In the genomic region with DNA sequence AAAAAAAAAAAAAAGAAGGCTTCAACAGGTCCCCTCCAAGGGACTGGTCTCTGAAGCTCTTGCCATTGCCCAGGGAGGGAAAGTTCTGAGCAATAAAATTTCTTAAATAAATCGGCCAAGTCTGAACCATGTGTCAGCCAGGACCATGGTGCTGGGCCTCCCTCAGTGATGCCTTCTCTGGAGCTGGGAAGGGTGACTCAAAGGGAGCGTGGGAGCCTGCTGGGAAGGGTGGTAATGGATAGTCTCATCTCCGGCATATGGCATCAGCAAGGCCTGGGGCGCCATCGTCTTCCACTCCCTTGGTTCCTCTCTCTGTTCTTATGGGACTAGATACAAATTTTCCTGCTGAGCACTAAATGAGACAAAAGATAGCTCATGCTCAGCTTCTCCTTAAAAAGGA, we compare ENCODE assay signal across 14 cellular contexts. TPM values are rescaled to one million over a fixed set of nuclear protein-coding genes. Genes with fewer than 3 reads are reported as not detected.
DNase-seq lines count a peak whose midpoint lies in the region; ATAC-seq and TF ChIP-seq lines count a peak whose summit lies in the region.
"Had no signal": no experiment of that assay in that cellular context is flagged by ENCODE, and none has a peak within 500 bp of the region (broad histone marks: within the 10 kb centered on the region; RNA-seq: fewer than 3 reads in every experiment).

No MANE protein-coding gene starts in this region.

- H4K8ac ChIP-seq in IMR-90 (ENCODE audit: low read depth in 2 of 2, low read length in 2 of 2), result no peak overlapping the region

- H3K36me3 Mint-ChIP-seq in activated CD4-positive, alpha-beta memory T cell treated with anti-CD3 and anti-CD28 coated beads, Interleukin-2, amount 10 ng/mL, durations not matched to agents 7 days and 5 days (ENCODE audit: low read depth), result peaks cover 11% of the 10 kb centered on the region
- H3K36me3 Mint-ChIP-seq in activated CD4-positive, alpha-beta memory T cell treated with anti-CD3 and anti-CD28 coated beads for 36 hours, result peaks cover 11% of the 10 kb centered on the region
- no peaks in the 10 kb centered on the region for H3K36me3 Mint-ChIP-seq in progenitor cell of endocrine pancreas (ENCODE audit: insufficient read depth)

- no peak overlapping the region for H3K14ac ChIP-seq in IMR-90 (replicated peaks; ENCODE audit: low read depth, low read length)

- no peaks in the 10 kb centered on the region for H3K9me3 Mint-ChIP-seq in activated CD4-positive, alpha-beta memory T cell treated with anti-CD3 and anti-CD28 coated beads, Interleukin-2, amount 10 ng/mL, durations not matched to agents 7 days and 5 days
- H3K9me3 Mint-ChIP-seq in activated CD4-positive, alpha-beta memory T cell treated with anti-CD3 and anti-CD28 coated beads for 36 hours, result no peaks in the 10 kb centered on the region
- H3K9me3 Mint-ChIP-seq in progenitor cell of endocrine pancreas (ENCODE audit: low read depth), result no peaks in the 10 kb centered on the region

- no peak overlapping the region; the same call in 1 of the 2 replicates for H2AK5ac ChIP-seq in IMR-90 (ENCODE audit: low read depth, low read length)

- H3K56ac ChIP-seq in IMR-90 (ENCODE audit: extremely low read depth, insufficient read depth, low read length), result no peak overlapping the region

- H4K20me1 ChIP-seq in IMR-90 (ENCODE audit: insufficient read depth, low read length), result peaks cover 17% of the 10 kb centered on the region

- no peak for DNase-seq in activated CD4-positive, alpha-beta memory T cell treated with anti-CD3 and anti-CD28 coated beads, Interleukin-2, amount 10 ng/mL, durations not matched to agents 7 days and 5 days
- DNase-seq in activated CD4-positive, alpha-beta memory T cell treated with anti-CD3 and anti-CD28 coated beads for 36 hours, result no peak
- DNase-seq in IMR-90, result peak; percentile 55
- DNase-seq in dorsolateral prefrontal cortex, result peak in 4 of 10 donors; percentile 44 to 70 (median 55)
- no peak for DNase-seq in progenitor cell of endocrine pancreas (ENCODE audit: low spot score, unreplicated experiment)
- DNase-seq in SIG-M5 (lab: John Stamatoyannopoulos, UW), result no peak
- DNase-seq in NCI-H2107 (lab: John Stamatoyannopoulos, UW), result no peak
- DNase-seq: activated CD4-positive, CD25-positive, alpha-beta regulatory T cell treated with anti-CD3 and anti-CD28 coated beads, Interleukin-2, amount 50 U/mL, for 72 hours; KG1; kidney; NCI-H187; uterus had no signal

- H2BK5ac ChIP-seq in IMR-90 (ENCODE audit: low read depth, low read length, poor library complexity, severe bottlenecking), result no peak overlapping the region

- H3K27me3 ChIP-seq in IMR-90 (ENCODE audit: control insufficient read depth, insufficient read depth, low read length) (no peaks in the 10 kb centered on the region), dorsolateral prefrontal cortex (no peaks in the 10 kb centered on the region)
- H3K27me3 ChIP-seq: SJCRH30, uterus had no signal

- peaks cover 3% of the 10 kb centered on the region for H3K4me1 ChIP-seq in IMR-90 (ENCODE audit: control insufficient read depth, insufficient read depth, low read length)

- dilution Hi-C loops in IMR-90 (cut with HindIII; ENCODE audit: low sequenced_read_pairs, unreplicated experiment), result no loop called here

- H3K9me3 ChIP-seq in IMR-90 (ENCODE audit: control insufficient read depth, insufficient read depth, low read length), result no peaks in the 10 kb centered on the region
- H3K9me3 ChIP-seq: SJCRH30, uterus had no signal

- no peak overlapping the region for H2BK15ac ChIP-seq in IMR-90 (ENCODE audit: low read depth, low read length)

- no peak overlapping the region for H4K5ac ChIP-seq in IMR-90 (ENCODE audit: low read depth, low read length)

- CTCF ChIA-PET in activated CD4-positive, alpha-beta memory T cell treated with anti-CD3 and anti-CD28 coated beads, Interleukin-2, amount 10 ng/mL, durations not matched to agents 7 days and 5 days (lab: Charles Lee), result interaction anchor here (0.8 to 3.2 kb wide), 5 partner anchors 18 to 776 kb away, joined by 3 to 12 read pairs (median 5); a partner anchor contains a TSS
- CTCF ChIA-PET in activated CD4-positive, alpha-beta memory T cell treated with anti-CD3 and anti-CD28 coated beads for 36 hours (lab: Charles Lee), result interaction anchor here (0.6 to 1.0 kb wide), 2 partner anchors 19 to 192 kb away, joined by 3 read pairs; no protein-coding TSS in a partner anchor
- CTCF ChIA-PET in IMR-90 (lab: Yijun Ruan, JAX), result interaction anchor here (0.8 kb wide), 1 partner anchor 18 kb away, joined by 4 read pairs; a partner anchor contains a TSS

- H3K18ac ChIP-seq in IMR-90 (ENCODE audit: low read depth, low read length), result no peak overlapping the region

- no TSS peak for BruUV-seq in IMR-90 (replicated peaks; lab: Mats Ljungman, UMichigan)

- no peak overlapping the region for H2AFZ ChIP-seq in IMR-90 (replicated peaks; ENCODE audit: low read length, poor library complexity)

- H3K9ac ChIP-seq in IMR-90 (ENCODE audit: low read depth, low read length), result no peak overlapping the region

- peaks cover 15% of the 10 kb centered on the region for H3K9me1 ChIP-seq in IMR-90 (ENCODE audit: insufficient read depth, low read length)

- TF ChIP-seq RAD21 in IMR-90 (IDR thresholded peaks at IDR 0.05; ENCODE audit: low read length), result no peak

- H3K27ac Mint-ChIP-seq in activated CD4-positive, alpha-beta memory T cell treated with anti-CD3 and anti-CD28 coated beads, Interleukin-2, amount 10 ng/mL, durations not matched to agents 7 days and 5 days, result no peak overlapping the region
- no peak overlapping the region for H3K27ac Mint-ChIP-seq in activated CD4-positive, alpha-beta memory T cell treated with anti-CD3 and anti-CD28 coated beads for 36 hours
- H3K27ac Mint-ChIP-seq in progenitor cell of endocrine pancreas, result no peak overlapping the region

- no peak overlapping the region for H2BK20ac ChIP-seq in IMR-90 (ENCODE audit: low read depth, low read length)

- H3K27ac ChIP-seq in IMR-90 (ENCODE audit: insufficient read depth, low read length) (no peak overlapping the region), dorsolateral prefrontal cortex (peak overlapping the region in 42 of 59 donors; percentile 24 to 96 (median 87))
- H3K27ac ChIP-seq: SJCRH30, uterus had no signal

- no peak for TF ChIP-seq CTCF in IMR-90 (conservative IDR thresholded peaks at IDR 0.05; ENCODE audit: low read depth, low read length)
- no peak for TF ChIP-seq CTCF in dorsolateral prefrontal cortex (IDR thresholded peaks at IDR 0.05 in 54 of 56, conservative IDR thresholded peaks at IDR 0.05 in 2 of 56; ENCODE audit: low read depth in 1 of 56, partially characterized antibody in 56 of 56)
- TF ChIP-seq CTCF in progenitor cell of endocrine pancreas (IDR thresholded peaks at IDR 0.05; ENCODE audit: unreplicated experiment), result no peak

- no peak overlapping the region for H3K4me3 ChIP-seq in IMR-90 (ENCODE audit: insufficient read depth, low read depth, low read length)
- H3K4me3 ChIP-seq in dorsolateral prefrontal cortex, result peak overlapping the region in 13 of 59 donors; percentile 70 to 99 (median 93)
- H3K4me3 ChIP-seq: SJCRH30, uterus had no signal

- no peak overlapping the region for H3K23ac ChIP-seq in IMR-90 (ENCODE audit: low read depth, low read length)

- POLR2A ChIA-PET in activated CD4-positive, alpha-beta memory T cell treated with anti-CD3 and anti-CD28 coated beads, Interleukin-2, amount 10 ng/mL, durations not matched to agents 7 days and 5 days (lab: Charles Lee), result interaction anchor here (1.2 to 4.1 kb wide), 4 partner anchors 11 to 88 kb away, joined by 3 to 26 read pairs (median 4); a partner anchor contains a TSS
- POLR2A ChIA-PET in activated CD4-positive, alpha-beta memory T cell treated with anti-CD3 and anti-CD28 coated beads for 36 hours (lab: Charles Lee), result interaction anchor here (1.1 to 2.9 kb wide), 2 partner anchors 19 to 88 kb away, joined by 3 to 16 read pairs; a partner anchor contains a TSS
- POLR2A ChIA-PET in IMR-90 (lab: Charles Lee; ENCODE audit: unreplicated experiment), result no interaction called here

- WGBS in IMR-90 (ENCODE audit: extremely low coverage in 2 of 2, insufficient read length in 1 of 2), 2 experiments, result 60% methylated on average over 1 of the region's 5 CpGs; no CpG with 5 or more reads in 1 of the 2 experiments

- H3K4ac ChIP-seq in IMR-90 (ENCODE audit: low read depth, low read length), result no peak overlapping the region

- in situ Hi-C loops in IMR-90 (cut with MboI; ENCODE audit: low sequenced_read_pairs), result no loop called here

- H4K91ac ChIP-seq in IMR-90 (ENCODE audit: insufficient read depth, low read depth, low read length), result no peak overlapping the region

- H3K36me3 ChIP-seq in IMR-90 (ENCODE audit: control insufficient read depth, insufficient read depth, low read length), result peaks cover 21% of the 10 kb centered on the region
- H3K36me3 ChIP-seq: uterus had no signal

- peaks cover 34 to 65% of the 10 kb centered on the region in 2 experiments; a peak in 3 of 4 replicates for H3K79me1 ChIP-seq in IMR-90 (ENCODE audit: low read depth in 1 of 2, low read length in 2 of 2)

- peak overlapping the region; percentile 17 for H3K4me3 Mint-ChIP-seq in activated CD4-positive, alpha-beta memory T cell treated with anti-CD3 and anti-CD28 coated beads, Interleukin-2, amount 10 ng/mL, durations not matched to agents 7 days and 5 days
- no peak overlapping the region for H3K4me3 Mint-ChIP-seq in activated CD4-positive, alpha-beta memory T cell treated with anti-CD3 and anti-CD28 coated beads for 36 hours
- H3K4me3 Mint-ChIP-seq in progenitor cell of endocrine pancreas (ENCODE audit: low read depth), result peak overlapping the region; percentile 50

- no peaks in the 10 kb centered on the region for H3K27me3 Mint-ChIP-seq in activated CD4-positive, alpha-beta memory T cell treated with anti-CD3 and anti-CD28 coated beads, Interleukin-2, amount 10 ng/mL, durations not matched to agents 7 days and 5 days
- H3K27me3 Mint-ChIP-seq in activated CD4-positive, alpha-beta memory T cell treated with anti-CD3 and anti-CD28 coated beads for 36 hours, result no peaks in the 10 kb centered on the region
- no peaks in the 10 kb centered on the region for H3K27me3 Mint-ChIP-seq in progenitor cell of endocrine pancreas

- intact Hi-C loops in activated CD4-positive, alpha-beta memory T cell treated with anti-CD3 and anti-CD28 coated beads for 36 hours (cut with micrococcal nuclease), result loop anchor here (5.0 kb wide), 1 partner anchor 135 kb away; a partner anchor contains a TSS
- intact Hi-C loops in IMR-90 (cut with micrococcal nuclease) (loop anchor here (5.0 kb wide), 1 partner anchor 60 kb away; a partner anchor contains a TSS), dorsolateral prefrontal cortex (cut with DNase I) (loop anchor here (10.0 kb wide), 2 partner anchors 352 to 772 kb away; a partner anchor contains a TSS)

- H2BK120ac ChIP-seq in IMR-90 (ENCODE audit: low read depth, low read length), result no peak overlapping the region

- no peak overlapping the region for H3K4me2 ChIP-seq in IMR-90 (ENCODE audit: low read depth, low read length)

- H3K4me1 Mint-ChIP-seq in activated CD4-positive, alpha-beta memory T cell treated with anti-CD3 and anti-CD28 coated beads, Interleukin-2, amount 10 ng/mL, durations not matched to agents 7 days and 5 days, result peaks cover 33% of the 10 kb centered on the region
- H3K4me1 Mint-ChIP-seq in activated CD4-positive, alpha-beta memory T cell treated with anti-CD3 and anti-CD28 coated beads for 36 hours (ENCODE audit: low read depth), result peaks cover 24% of the 10 kb centered on the region
- H3K4me1 Mint-ChIP-seq in progenitor cell of endocrine pancreas (ENCODE audit: low read depth), result peaks cover 9% of the 10 kb centered on the region

- no peak for TF ChIP-seq POLR2A in IMR-90 (IDR thresholded peaks at IDR 0.05; ENCODE audit: low read depth, low read length)

- H2AK9ac ChIP-seq in IMR-90 (replicated peaks; ENCODE audit: low read depth, low read length, poor library complexity), result peak overlapping the region; percentile 90

- no peak for ATAC-seq in IMR-90 (ENCODE audit: low read depth)
- no peak for ATAC-seq in HG03280 (IDR thresholded peaks at IDR 0.05; ENCODE audit: unreplicated experiment)

RNA-seq across cellular contexts. Expression of a gene that starts 2.3 kb away (rescaled TPM):
- total RNA-seq in activated CD4-positive, alpha-beta memory T cell treated with anti-CD3 and anti-CD28 coated beads, Interleukin-2, amount 10 ng/mL, durations not matched to agents 7 days and 5 days, result 10 to 100 TPM; 66.0 to 66.1 TPM
- total RNA-seq in activated CD4-positive, alpha-beta memory T cell treated with anti-CD3 and anti-CD28 coated beads for 36 hours, result 10 to 100 TPM; 67.3 to 72.3 TPM
- total RNA-seq in IMR-90 (2012; rRNA removed) (61.9 and 65.2 TPM in 2 replicates), dorsolateral prefrontal cortex (10 to 100 TPM; 23.4 to 53.8 (median 37.0) TPM), progenitor cell of endocrine pancreas (51.0 and 54.8 TPM in 2 replicates)
- polyA plus RNA-seq in IMR-90 (2012; rRNA removed), result 317 and 362 TPM in 2 replicates
- polyA plus RNA-seq in IMR-90 (2012; cell fraction: cytosol; rRNA removed), result 544 and 807 TPM in 2 replicates
- polyA plus RNA-seq in IMR-90 (2012; cell fraction: nucleus; rRNA removed; ENCODE audit: low replicate concordance), result 203 and 293 TPM in 2 replicates

RNA-seq across cellular contexts. Expression of a gene that starts 3.6 kb away (rescaled TPM):
- 1 to 10 TPM; 4.7 to 4.9 TPM for total RNA-seq in activated CD4-positive, alpha-beta memory T cell treated with anti-CD3 and anti-CD28 coated beads, Interleukin-2, amount 10 ng/mL, durations not matched to agents 7 days and 5 days
- total RNA-seq in activated CD4-positive, alpha-beta memory T cell treated with anti-CD3 and anti-CD28 coated beads for 36 hours, result 1 to 10 TPM; 3.4 to 5.3 TPM
- 0.56 and 0.72 TPM in 2 replicates for total RNA-seq in IMR-90 (2012; rRNA removed)
- 5.4 and 5.9 TPM in 2 replicates for polyA plus RNA-seq in IMR-90 (2012; rRNA removed)
- polyA plus RNA-seq in IMR-90 (2012; cell fraction: cytosol; rRNA removed), result 1.2 and 1.8 TPM in 2 replicates
- 63.3 and 120 TPM in 2 replicates for polyA plus RNA-seq in IMR-90 (2012; cell fraction: nucleus; rRNA removed; ENCODE audit: low replicate concordance)
- total RNA-seq in dorsolateral prefrontal cortex, result 10 to 100 TPM in 4 of 120 experiments, 1 to 10 TPM in 116; 2.2 to 12.6 (median 5.5) TPM
- 2.3 and 2.9 TPM in 2 replicates for total RNA-seq in progenitor cell of endocrine pancreas

RNA-seq across cellular contexts. Expression of a gene that starts 15.9 kb away (rescaled TPM):
- 10 to 100 TPM; 32.9 to 34.4 TPM for total RNA-seq in activated CD4-positive, alpha-beta memory T cell treated with anti-CD3 and anti-CD28 coated beads, Interleukin-2, amount 10 ng/mL, durations not matched to agents 7 days and 5 days
- 10 to 100 TPM; 38.5 to 40.5 TPM for total RNA-seq in activated CD4-positive, alpha-beta memory T cell treated with anti-CD3 and anti-CD28 coated beads for 36 hours
- total RNA-seq in IMR-90 (2012; rRNA removed) (24.4 and 26.0 TPM in 2 replicates), dorsolateral prefrontal cortex (10 to 100 TPM; 27.7 to 57.4 (median 35.6) TPM), progenitor cell of endocrine pancreas (40.1 and 41.7 TPM in 2 replicates)
- 79.3 and 89.7 TPM in 2 replicates for polyA plus RNA-seq in IMR-90 (2012; rRNA removed)
- polyA plus RNA-seq in IMR-90 (2012; cell fraction: cytosol; rRNA removed), result 78.8 and 105 TPM in 2 replicates
- 56.0 and 112 TPM in 2 replicates for polyA plus RNA-seq in IMR-90 (2012; cell fraction: nucleus; rRNA removed; ENCODE audit: low replicate concordance)

RNA-seq across cellular contexts. Expression of a gene that starts 18.1 kb away (rescaled TPM):
- 10 to 100 TPM; 31.9 to 32.1 TPM for total RNA-seq in activated CD4-positive, alpha-beta memory T cell treated with anti-CD3 and anti-CD28 coated beads, Interleukin-2, amount 10 ng/mL, durations not matched to agents 7 days and 5 days
- 10 to 100 TPM; 18.6 to 19.9 TPM for total RNA-seq in activated CD4-positive, alpha-beta memory T cell treated with anti-CD3 and anti-CD28 coated beads for 36 hours
- total RNA-seq in IMR-90 (2012; rRNA removed) (6.8 and 6.9 TPM in 2 replicates), dorsolateral prefrontal cortex (10 to 100 TPM; 11.2 to 24.3 (median 16.7) TPM), progenitor cell of endocrine pancreas (28.5 and 32.6 TPM in 2 replicates)
- polyA plus RNA-seq in IMR-90 (2012; rRNA removed), result 4.9 and 5.5 TPM in 2 replicates
- polyA plus RNA-seq in IMR-90 (2012; cell fraction: cytosol; rRNA removed), result 2.3 and 2.7 TPM in 2 replicates
- polyA plus RNA-seq in IMR-90 (2012; cell fraction: nucleus; rRNA removed; ENCODE audit: low replicate concordance), result 6.3 and 10.7 TPM in 2 replicates

RNA-seq across cellular contexts. Expression of a gene that starts 18.3 kb away (rescaled TPM):
- total RNA-seq in activated CD4-positive, alpha-beta memory T cell treated with anti-CD3 and anti-CD28 coated beads, Interleukin-2, amount 10 ng/mL, durations not matched to agents 7 days and 5 days, result 10 to 100 TPM; 13.9 to 17.4 TPM
- total RNA-seq in activated CD4-positive, alpha-beta memory T cell treated with anti-CD3 and anti-CD28 coated beads for 36 hours, result 10 to 100 TPM; 11.4 to 13.3 TPM
- total RNA-seq in IMR-90 (2012; rRNA removed) (4.5 and 5.3 TPM in 2 replicates), dorsolateral prefrontal cortex (10 to 100 TPM in 110 of 120 experiments, 1 to 10 TPM in 10; 7.9 to 24.5 (median 12.5) TPM), progenitor cell of endocrine pancreas (14.3 and 17.5 TPM in 2 replicates)
- polyA plus RNA-seq in IMR-90 (2012; rRNA removed), result 11.6 and 15.4 TPM in 2 replicates
- polyA plus RNA-seq in IMR-90 (2012; cell fraction: cytosol; rRNA removed), result 10.8 and 19.1 TPM in 2 replicates
- 9.0 and 26.5 TPM in 2 replicates for polyA plus RNA-seq in IMR-90 (2012; cell fraction: nucleus; rRNA removed; ENCODE audit: low replicate concordance)
